Comparison of ENCODE assay signal across 12 cellular contexts in the genomic region with DNA sequence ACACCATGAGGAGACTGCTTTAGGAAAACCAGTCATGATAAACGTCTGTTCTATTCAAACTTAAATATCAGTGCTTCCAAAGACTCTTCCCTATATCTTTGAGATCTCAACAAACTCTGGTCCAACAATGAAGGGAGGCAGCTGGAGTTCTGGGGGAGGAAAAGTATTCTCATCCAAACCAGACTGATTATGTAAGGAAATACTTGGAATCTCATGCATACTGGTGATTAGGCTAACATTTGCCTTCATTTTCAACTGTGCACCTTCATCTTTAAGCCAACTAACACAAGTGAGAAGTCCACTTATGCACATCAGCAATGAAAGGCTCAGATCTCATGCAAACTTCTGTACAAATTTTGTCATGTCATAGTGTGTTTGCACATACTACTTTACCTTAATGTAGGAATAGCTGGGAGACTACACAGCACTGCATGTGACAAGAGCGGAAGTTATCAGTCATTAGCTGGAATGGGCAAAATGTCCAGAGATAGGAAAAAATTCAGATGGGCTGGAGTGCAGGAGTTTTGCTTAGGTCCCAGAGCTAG.
DNase-seq lines count a peak whose midpoint lies in the region; ATAC-seq, FAIRE-seq and TF ChIP-seq lines count a peak whose summit lies in the region.
"Had no signal": no experiment of that assay in that cellular context is flagged by ENCODE, and none has a peak within 500 bp of the region (broad histone marks: within the 10 kb centered on the region; RNA-seq: fewer than 3 reads in every experiment).

No MANE protein-coding gene starts in this region.

- H3K4me1 ChIP-seq in liver (ENCODE audit: control insufficient read depth in 4 of 4, insufficient read depth in 4 of 4, low read length in 3 of 4) (no peaks in the 10 kb centered on the region), right lobe of liver (no peaks in the 10 kb centered on the region), keratinocyte (ENCODE audit: control insufficient read depth, extremely low read depth, insufficient read depth, low read length) (peaks cover 35% of the 10 kb centered on the region), upper lobe of right lung (peaks cover 38% of the 10 kb centered on the region)
- H3K4me1 ChIP-seq: prostate gland had no signal

- no peak for FAIRE-seq in keratinocyte (lab: Jason Lieb, UNC)
- FAIRE-seq: colon, urothelium cell line had no signal

- peaks cover 89% of the 10 kb centered on the region for H3K4me1 Mint-ChIP-seq in activated CD8-positive, alpha-beta T cell treated with anti-CD3 and anti-CD28 coated beads, Interleukin-2, amount 10 ng/mL, durations not matched to agents 7 days and 5 days (ENCODE audit: low read depth)

- POLR2A ChIA-PET in activated CD8-positive, alpha-beta T cell treated with anti-CD3 and anti-CD28 coated beads, Interleukin-2, amount 10 ng/mL, durations not matched to agents 7 days and 5 days (lab: Charles Lee), result interaction anchor here (0.7 to 13.5 kb wide), 11 partner anchors 14 to 75 kb away, joined by 3 to 261 read pairs (median 25); a partner anchor contains a TSS

- no peak overlapping the region for H3K4me2 ChIP-seq in keratinocyte (ENCODE audit: control insufficient read depth, extremely low read depth, insufficient read depth, low read depth, low read length)

- WGBS in liver, result 82% methylated on average over 2 of the region's 2 CpGs
- WGBS in right lobe of liver (ENCODE audit: insufficient coverage, low coverage, low lambda C conversion rate, missing lambda C conversion rate), result 55% methylated on average over 2 of the region's 2 CpGs

- H3K4me3 Mint-ChIP-seq in activated CD8-positive, alpha-beta T cell treated with anti-CD3 and anti-CD28 coated beads, Interleukin-2, amount 10 ng/mL, durations not matched to agents 7 days and 5 days, result peak overlapping the region; percentile 58

- no peak for TF ChIP-seq CTCF in liver (IDR thresholded peaks at IDR 0.05; ENCODE audit: low read depth, low read length, missing input control)
- TF ChIP-seq CTCF in right lobe of liver (IDR thresholded peaks at IDR 0.05), result no peak
- no peak for TF ChIP-seq CTCF in keratinocyte (optimal IDR thresholded peaks at IDR 0.05 in 1 of 3, IDR thresholded peaks at IDR 0.05 in 1 of 3, conservative IDR thresholded peaks at IDR 0.05 in 1 of 3; ENCODE audit: extremely low read depth in 1 of 3, insufficient read depth in 2 of 3, low read length in 3 of 3)
- TF ChIP-seq CTCF in upper lobe of right lung (IDR thresholded peaks at IDR 0.05), result no peak

- H4K20me1 ChIP-seq in keratinocyte (ENCODE audit: control insufficient read depth, extremely low read depth, insufficient read depth, low read length), result no peaks in the 10 kb centered on the region

- H3K36me3 Mint-ChIP-seq in activated CD8-positive, alpha-beta T cell treated with anti-CD3 and anti-CD28 coated beads, Interleukin-2, amount 10 ng/mL, durations not matched to agents 7 days and 5 days (ENCODE audit: low read depth), result peaks cover 27% of the 10 kb centered on the region

- no peak overlapping the region for H2AFZ ChIP-seq in keratinocyte (ENCODE audit: control insufficient read depth, low read length)

- H3K4me3 ChIP-seq in liver (ENCODE audit: low read depth in 1 of 3, low read length in 3 of 3), result no peak overlapping the region
- H3K4me3 ChIP-seq in right lobe of liver, result no peak overlapping the region
- H3K4me3 ChIP-seq in keratinocyte (ENCODE audit: control insufficient read depth in 2 of 3, extremely low read depth in 1 of 3, insufficient read depth in 2 of 3, low read depth in 1 of 3, low read length in 3 of 3), result no peak overlapping the region
- H3K4me3 ChIP-seq in upper lobe of right lung, result no peak overlapping the region
- H3K4me3 ChIP-seq: prostate gland had no signal

- peak overlapping the region; percentile 37 to 67 for H3K27ac ChIP-seq in liver (ENCODE audit: low read depth in 1 of 2, low read length in 2 of 2)
- H3K27ac ChIP-seq in right lobe of liver, result peak overlapping the region in 1 of 3 donors; percentile 67
- peak overlapping the region; percentile 85 for H3K27ac ChIP-seq in keratinocyte (ENCODE audit: control insufficient read depth, insufficient read depth, low read length)
- H3K27ac ChIP-seq in upper lobe of right lung, result peak overlapping the region; percentile 88
- H3K27ac ChIP-seq: prostate gland had no signal

- H3K27me3 Mint-ChIP-seq in activated CD8-positive, alpha-beta T cell treated with anti-CD3 and anti-CD28 coated beads, Interleukin-2, amount 10 ng/mL, durations not matched to agents 7 days and 5 days (ENCODE audit: low read depth), result no peaks in the 10 kb centered on the region

- H3K9me3 ChIP-seq in liver (ENCODE audit: control insufficient read depth in 4 of 4, low read length in 3 of 4), result no peaks in the 10 kb centered on the region
- no peaks in the 10 kb centered on the region for H3K9me3 ChIP-seq in right lobe of liver
- no peaks in the 10 kb centered on the region for H3K9me3 ChIP-seq in keratinocyte (ENCODE audit: control insufficient read depth, low read depth, low read length)
- no peaks in the 10 kb centered on the region for H3K9me3 ChIP-seq in upper lobe of right lung
- H3K9me3 ChIP-seq: prostate gland had no signal

- TF ChIP-seq POLR2A in right lobe of liver (IDR thresholded peaks at IDR 0.05), result no peak

- H3K27ac Mint-ChIP-seq in activated CD8-positive, alpha-beta T cell treated with anti-CD3 and anti-CD28 coated beads, Interleukin-2, amount 10 ng/mL, durations not matched to agents 7 days and 5 days, result peak overlapping the region; percentile 99

- H3K79me2 ChIP-seq in keratinocyte (ENCODE audit: control insufficient read depth, insufficient read depth, low read length), result no peaks in the 10 kb centered on the region

- intact Hi-C loops in right lobe of liver (cut with DNase I), result no loop called here
- intact Hi-C loops in upper lobe of right lung (cut with DNase I), result no loop called here

- no peaks in the 10 kb centered on the region for H3K9me1 ChIP-seq in keratinocyte (ENCODE audit: control insufficient read depth, extremely low read depth, insufficient read depth, low read length)

- no peak for TF ChIP-seq RAD21 in liver (IDR thresholded peaks at IDR 0.05)

- DNase-seq in right lobe of liver (no peak), keratinocyte (ENCODE audit: low read depth, low spot score) (no peak), upper lobe of right lung (no peak)
- DNase-seq in activated CD8-positive, alpha-beta T cell treated with anti-CD3 and anti-CD28 coated beads, Interleukin-2, amount 10 ng/mL, durations not matched to agents 7 days and 5 days, result no peak
- DNase-seq in activated effector memory CD4-positive, alpha-beta T cell treated with Interleukin-2 at 50 U/mL for 16 hours, result no peak
- DNase-seq: NCI-H1930 had no signal

- dilution Hi-C loops in keratinocyte (cut with MboI; ENCODE audit: extremely low pct_ligation_motif_present, low sequenced_read_pairs), result no loop called here

- no peak overlapping the region for H3K9ac ChIP-seq in liver (ENCODE audit: low read depth in 1 of 2, low read length in 2 of 2)
- H3K9ac ChIP-seq in keratinocyte (ENCODE audit: control insufficient read depth, extremely low read depth, insufficient read depth, low read length), result no peak overlapping the region

- no peaks in the 10 kb centered on the region for H3K36me3 ChIP-seq in liver (ENCODE audit: control insufficient read depth in 4 of 4, insufficient read depth in 3 of 4, low read depth in 1 of 4, low read length in 3 of 4)
- no peaks in the 10 kb centered on the region for H3K36me3 ChIP-seq in right lobe of liver
- H3K36me3 ChIP-seq in keratinocyte (ENCODE audit: control insufficient read depth in 2 of 2, extremely low read depth in 1 of 2, insufficient read depth in 2 of 2, low read length in 2 of 2), result no peaks in the 10 kb centered on the region
- H3K36me3 ChIP-seq in upper lobe of right lung, result no peaks in the 10 kb centered on the region
- H3K36me3 ChIP-seq: prostate gland had no signal

- no peak for ATAC-seq in right lobe of liver
- no peak for ATAC-seq in activated CD8-positive, alpha-beta T cell treated with anti-CD3 and anti-CD28 coated beads, Interleukin-2, amount 10 ng/mL, durations not matched to agents 7 days and 5 days
- ATAC-seq in upper lobe of right lung, result no peak
- ATAC-seq in HG03571 (IDR thresholded peaks at IDR 0.05; ENCODE audit: unreplicated experiment), result no peak
- no peak for ATAC-seq in HG02678 (IDR thresholded peaks at IDR 0.05; ENCODE audit: unreplicated experiment)

- CTCF ChIA-PET in activated CD8-positive, alpha-beta T cell treated with anti-CD3 and anti-CD28 coated beads, Interleukin-2, amount 10 ng/mL, durations not matched to agents 7 days and 5 days (lab: Charles Lee), result interaction anchor here (1.0 to 11.4 kb wide), 12 partner anchors 10 to 90 kb away, joined by 3 to 80 read pairs (median 8); a partner anchor contains a TSS

- peaks cover 9% of the 10 kb centered on the region for H3K9me3 Mint-ChIP-seq in activated CD8-positive, alpha-beta T cell treated with anti-CD3 and anti-CD28 coated beads, Interleukin-2, amount 10 ng/mL, durations not matched to agents 7 days and 5 days (ENCODE audit: insufficient read depth)

- H3K27me3 ChIP-seq in liver (ENCODE audit: control insufficient read depth in 4 of 4, insufficient read depth in 4 of 4, low read length in 3 of 4) (no peaks in the 10 kb centered on the region), right lobe of liver (no peaks in the 10 kb centered on the region), keratinocyte (ENCODE audit: control insufficient read depth, extremely low read depth, insufficient read depth, low read length) (no peaks in the 10 kb centered on the region), upper lobe of right lung (no peaks in the 10 kb centered on the region)

TF ChIP-seq in liver, 16 proteins besides CTCF, POLR2A, EP300 and RAD21 (continues in another document):
- TF ChIP-seq HNF4A (conservative IDR thresholded peaks at IDR 0.05) (no peak), GABPA (IDR thresholded peaks at IDR 0.05 in 1 of 2, conservative IDR thresholded peaks at IDR 0.05 in 1 of 2) (no peak), HNF4G (IDR thresholded peaks at IDR 0.05) (no peak), TAF1 (conservative IDR thresholded peaks at IDR 0.05) (no peak), FOXA1 (IDR thresholded peaks at IDR 0.05) (no peak), FOXA2 (IDR thresholded peaks at IDR 0.05) (no peak), NR2F2 (IDR thresholded peaks at IDR 0.05) (no peak), SP1 (IDR thresholded peaks at IDR 0.05) (no peak), RXRA (IDR thresholded peaks at IDR 0.05) (no peak)
- TF ChIP-seq, protein P1, sequence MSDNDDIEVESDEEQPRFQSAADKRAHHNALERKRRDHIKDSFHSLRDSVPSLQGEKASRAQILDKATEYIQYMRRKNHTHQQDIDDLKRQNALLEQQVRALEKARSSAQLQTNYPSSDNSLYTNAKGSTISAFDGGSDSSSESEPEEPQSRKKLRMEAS (IDR thresholded peaks at IDR 0.05), result no peak
